Comparison of ENCODE assay signal across 10 cellular contexts in genomic region chr12:124321556-124322270, GRCh38. TPM values are rescaled to one million over a fixed set of nuclear protein-coding genes. Genes with fewer than 3 reads are reported as not detected.
DNase-seq lines count a peak whose midpoint lies in the region; ATAC-seq lines count a peak whose summit lies in the region.
"Had no signal": no experiment of that assay in that cellular context is flagged by ENCODE, and none has a peak within 500 bp of the region (broad histone marks: within the 10 kb centered on the region; RNA-seq: fewer than 3 reads in every experiment).

No MANE protein-coding gene starts in this region.

- ATAC-seq in GM21529 (IDR thresholded peaks at IDR 0.05; ENCODE audit: unreplicated experiment) (peak; percentile 9), left lobe of liver (peak; percentile 25), GM18870 (IDR thresholded peaks at IDR 0.05; ENCODE audit: unreplicated experiment) (no peak)

- DNase-seq in EH (ENCODE audit: low read depth) (peak; percentile 69), RPMI7951 (ENCODE audit: low read depth) (peak; percentile 25), left lobe of liver (ENCODE audit: low spot score) (no peak), hippocampal formation (lab: John Stamatoyannopoulos, UW) (no peak), activated gamma-delta T cell (lab: John Stamatoyannopoulos, UW) (no peak), DMS79 treated with DMSO at 0.1 percent for 48 hours (lab: John Stamatoyannopoulos, UW) (no peak)

RNA-seq across cellular contexts. Expression of gene RFLNA, which starts 26.8 kb away (rescaled TPM):
- 1.3 and 1.7 TPM in 2 replicates for total RNA-seq in RPMI7951 (2014; rRNA removed; shearing (Covaris generic))
- not detected for total RNA-seq in left lobe of liver
- total RNA-seq: CD4-positive, CD25-positive, alpha-beta regulatory T cell; NCI-H460 had no signal

Comparison
In these comparisons a context has a peak if more than half of its experiments do, and no peak if none do; other contexts are left out.
1. DNase-seq: peak in EH (single experiment) and RPMI7951 (single experiment); none in left lobe of liver (single experiment), hippocampal formation (0 of 2), activated gamma-delta T cell (single experiment) and DMS79 treated with DMSO at 0.1 percent for 48 hours (single experiment).